In genomic region chr20:51221791-51222408, GRCh38 we compare ENCODE assay signal across 12 cellular contexts.
DNase-seq lines count a peak whose midpoint lies in the region; ATAC-seq, FAIRE-seq and TF ChIP-seq lines count a peak whose summit lies in the region.
"Had no signal": no experiment of that assay in that cellular context is flagged by ENCODE, and none has a peak within 500 bp of the region (broad histone marks: within the 10 kb centered on the region; RNA-seq: fewer than 3 reads in every experiment).

No MANE protein-coding gene starts in this region.

- WGBS in small intestine, 3 donors: 8 to 17% (median 8%) methylated on average over 15 of the region's 15 CpGs

- no peaks in the 10 kb centered on the region for H3K36me3 ChIP-seq in small intestine (ENCODE audit: control insufficient read depth in 2 of 2, insufficient read depth in 2 of 2, low read length in 2 of 2)
- H3K36me3 ChIP-seq: right lobe of liver, thoracic aorta had no signal

- DNase-seq in NCI-H2171 treated with DMSO at 0.1 percent for 48 hours (lab: John Stamatoyannopoulos, UW): peak; percentile 18
- no peak for DNase-seq in NCI-H2171 (lab: John Stamatoyannopoulos, UW)
- peak; percentile 39 for DNase-seq in RPMI7951 (ENCODE audit: low read depth)
- DNase-seq in fibroblast of pulmonary artery (ENCODE audit: low read depth): peak; percentile 61
- DNase-seq in small intestine: peak; percentile 37
- no peak for DNase-seq in NCI-H146 (lab: John Stamatoyannopoulos, UW)
- DNase-seq in NCI-H187 treated with DMSO at 0.1 percent for 48 hours (lab: John Stamatoyannopoulos, UW): no peak
- DNase-seq: activated T-cell treated with anti-CD3 and anti-CD28 coated beads, Interleukin-2, amount 50 U/mL, for 1 hour had no signal

- ATAC-seq in GM21619 (IDR thresholded peaks at IDR 0.05; ENCODE audit: unreplicated experiment): no peak

- no peak overlapping the region for H3K27ac ChIP-seq in small intestine (ENCODE audit: low read depth in 1 of 2, low read length in 1 of 2)
- H3K27ac ChIP-seq: right lobe of liver, thoracic aorta had no signal

- no peak for FAIRE-seq in small intestine (lab: Jason Lieb, UNC)
- FAIRE-seq: RCC 7860 had no signal

- no peak for TF ChIP-seq CTCF in fibroblast of pulmonary artery (IDR thresholded peaks at IDR 0.05; ENCODE audit: low read length, missing control alignments)

- no peaks in the 10 kb centered on the region for H3K9me3 ChIP-seq in small intestine (ENCODE audit: control insufficient read depth, low read depth)
- H3K9me3 ChIP-seq: right lobe of liver, thoracic aorta had no signal

- no peaks in the 10 kb centered on the region for H3K4me1 ChIP-seq in small intestine (ENCODE audit: control insufficient read depth in 2 of 2, insufficient read depth in 1 of 2, low read depth in 1 of 2, low read length in 1 of 2)
- H3K4me1 ChIP-seq: right lobe of liver had no signal

- H3K27me3 ChIP-seq in small intestine (ENCODE audit: control insufficient read depth in 2 of 2, insufficient read depth in 2 of 2, low read length in 2 of 2): peaks cover 0 to 13% of the 10 kb centered on the region in 2 donors
- H3K27me3 ChIP-seq: right lobe of liver had no signal

- H3K4me3 ChIP-seq in fibroblast of pulmonary artery (replicated peaks; ENCODE audit: low read depth, low read length) (no peak overlapping the region), small intestine (ENCODE audit: low read depth in 1 of 2, low read length in 2 of 2) (no peak overlapping the region)
- H3K4me3 ChIP-seq: right lobe of liver, thoracic aorta had no signal

Comparison
In these comparisons a context has a peak if more than half of its experiments do, and no peak if none do; other contexts are left out.
1. DNase-seq: peak in NCI-H2171 treated with DMSO at 0.1 percent for 48 hours (single experiment), RPMI7951 (single experiment), fibroblast of pulmonary artery (single experiment) and small intestine (single experiment); none in NCI-H2171 (single experiment), NCI-H146 (single experiment) and NCI-H187 treated with DMSO at 0.1 percent for 48 hours (single experiment).